In the genomic region with DNA sequence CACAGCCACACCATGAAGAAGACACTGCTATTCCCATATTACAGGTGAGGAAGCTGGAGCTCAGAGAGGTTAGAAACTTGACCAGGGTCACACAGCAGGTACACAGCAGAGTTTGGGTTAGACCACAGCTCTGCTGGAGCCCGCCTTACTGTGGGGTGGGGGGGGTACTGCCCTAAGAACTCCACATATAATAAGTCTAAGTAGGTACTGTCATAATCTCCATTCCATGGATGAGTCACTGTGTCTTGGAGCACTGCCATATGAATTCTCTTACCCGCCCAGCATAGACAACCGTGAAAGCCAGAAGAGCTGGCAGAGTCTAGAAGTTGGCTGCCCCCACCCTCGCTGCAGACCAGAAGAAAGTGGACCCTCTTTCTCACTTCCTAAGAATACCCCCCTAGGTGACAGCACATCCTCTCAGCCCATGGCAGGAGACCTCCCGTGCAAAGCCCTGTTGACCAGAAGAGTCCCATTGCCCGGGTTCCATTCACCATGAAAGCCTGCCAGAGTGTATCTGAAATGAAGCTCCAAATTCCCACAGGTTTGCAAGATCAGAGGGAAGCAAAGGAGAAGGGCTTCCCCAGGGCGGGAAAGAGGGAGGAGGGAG, we compare ENCODE assay signal across 7 cellular contexts. TPM values are rescaled to one million over a fixed set of nuclear protein-coding genes. Genes with fewer than 3 reads are reported as not detected.
DNase-seq lines count a peak whose midpoint lies in the region; ATAC-seq, FAIRE-seq and TF ChIP-seq lines count a peak whose summit lies in the region.

No MANE protein-coding gene starts in this region.

- no peaks in the 10 kb centered on the region for H4K20me1 ChIP-seq in H9 (ENCODE audit: control insufficient read depth, insufficient read depth, insufficient read length)

- no peaks in the 10 kb centered on the region for H3K23me2 ChIP-seq in H9 (ENCODE audit: insufficient read length, low read depth, low read length, poor library complexity, severe bottlenecking)

- POLR2A ChIA-PET in RWPE1 (lab: Yijun Ruan, JAX; ENCODE audit: low non-redundant PET) = interaction anchor here (0.5 kb wide), 1 partner anchor 378 kb away, joined by 4 read pairs; no protein-coding TSS in a partner anchor

- H3K18ac ChIP-seq in H9 (ENCODE audit: insufficient read length, low read depth, low read length) = no peak overlapping the region

- H2BK15ac ChIP-seq in H9 (ENCODE audit: low read depth, low read length) = no peak overlapping the region

- no peak overlapping the region for H3K27ac Mint-ChIP-seq in H9

- ATAC-seq in GM18519 (IDR thresholded peaks at IDR 0.05; ENCODE audit: low FRiP score, unreplicated experiment) = no peak
- ATAC-seq in GM19035 (IDR thresholded peaks at IDR 0.05; ENCODE audit: unreplicated experiment) = no peak

- H3K56ac ChIP-seq in H9 (ENCODE audit: insufficient read length, low read depth, low read length) = no peak overlapping the region

- no peak overlapping the region for H4K8ac ChIP-seq in H9 (replicated peaks; ENCODE audit: insufficient read length, low read depth, low read length)

- peak overlapping the region; percentile 16 for H2BK120ac ChIP-seq in H9 (ENCODE audit: low read depth, low read length, poor library complexity, severe bottlenecking)

- H3K4me1 Mint-ChIP-seq in H9 = peaks cover 4% of the 10 kb centered on the region in 2 experiments; a peak in 3 of 4 replicates

- peaks cover 0 to 3% of the 10 kb centered on the region in 2 experiments; a peak in 2 of 5 replicates for H3K9me3 Mint-ChIP-seq in H9

- no peak overlapping the region for H3T11ph ChIP-seq in H9 (ENCODE audit: low read length)

- H3K36me3 ChIP-seq in small intestine (ENCODE audit: control insufficient read depth in 2 of 2, insufficient read depth in 2 of 2, low read length in 2 of 2) = no peaks in the 10 kb centered on the region

- no peak overlapping the region for H4K5ac ChIP-seq in H9 (ENCODE audit: insufficient read length, low read depth, low read length)

- no peak overlapping the region for H3K9ac ChIP-seq in H9 (ENCODE audit: extremely low read depth, insufficient read length, low read length)

- H3K4me2 ChIP-seq in H9 (ENCODE audit: insufficient read depth, insufficient read length, low read length) = no peak overlapping the region

- H3K27me3 ChIP-seq in H9 (ENCODE audit: insufficient read depth, low read length) (no peaks in the 10 kb centered on the region; the same call in 1 of the 2 replicates), small intestine (ENCODE audit: control insufficient read depth in 2 of 2, insufficient read depth in 2 of 2, low read length in 2 of 2) (no peaks in the 10 kb centered on the region)

- no peaks in the 10 kb centered on the region for H3K79me2 ChIP-seq in H9 (ENCODE audit: insufficient read depth, low read length)

- WGBS in H9 (ENCODE audit: extremely low coverage, insufficient read length, low lambda C conversion rate) = no CpG with 5 or more reads among the region's 7 CpGs
- 39 to 75% (median 41%) methylated on average over 7 of the region's 7 CpGs for WGBS in small intestine, 3 donors

- DNase-seq in H9 = no peak
- DNase-seq in RWPE1 (ENCODE audit: low spot score) = peak; percentile 94
- DNase-seq in fibroblast of the aortic adventitia (ENCODE audit: low read depth) = peak; percentile 87
- peak; percentile 74 for DNase-seq in small intestine
- no peak for DNase-seq in activated naive CD4-positive, alpha-beta T cell treated with anti-CD3 and anti-CD28 coated beads, Interleukin-2, amount 50 U/mL, for 16 hours

- H3K79me1 ChIP-seq in H9 (ENCODE audit: insufficient read depth, low read depth, low read length, poor library complexity, severe bottlenecking) = no peaks in the 10 kb centered on the region

- peaks cover 17% of the 10 kb centered on the region for H3K27me3 Mint-ChIP-seq in H9 (ENCODE audit: low read depth)

- H3K4me1 ChIP-seq in H9 (ENCODE audit: insufficient read depth, low read length) (no peaks in the 10 kb centered on the region), small intestine (ENCODE audit: control insufficient read depth in 2 of 2, insufficient read depth in 1 of 2, low read depth in 1 of 2, low read length in 1 of 2) (no peaks in the 10 kb centered on the region)

- no peak overlapping the region for H3K14ac ChIP-seq in H9 (ENCODE audit: insufficient read depth, low read length)

- H2AFZ ChIP-seq in H9 (ENCODE audit: low read length) = no peak overlapping the region

- no peak overlapping the region for H2AK5ac ChIP-seq in H9 (ENCODE audit: insufficient read length, low read length)

- H3K36me3 Mint-ChIP-seq in H9 (ENCODE audit: insufficient read depth in 1 of 3, low read depth in 3 of 3) = no peaks in the 10 kb centered on the region; a peak in 1 of 7 replicates

- no peak overlapping the region for H2BK5ac ChIP-seq in H9 (ENCODE audit: insufficient read length, low read length)

- H3K23ac ChIP-seq in H9 (ENCODE audit: insufficient read length, low read depth, low read length) = no peak overlapping the region

- FAIRE-seq in small intestine (lab: Jason Lieb, UNC) = no peak

- H4K91ac ChIP-seq in H9 (ENCODE audit: insufficient read length, low read depth, low read length) = no peak overlapping the region

- H3K9me3 ChIP-seq in H9 (ENCODE audit: control insufficient read depth, low read depth, low read length) = no peaks in the 10 kb centered on the region
- no peaks in the 10 kb centered on the region for H3K9me3 ChIP-seq in small intestine (ENCODE audit: control insufficient read depth, low read depth)

- CTCF ChIA-PET in RWPE1 (lab: Yijun Ruan, JAX) = interaction anchor here (0.6 to 1.4 kb wide), 3 partner anchors 11 to 621 kb away, joined by 3 to 4 read pairs (median 4); no protein-coding TSS in a partner anchor

- TF ChIP-seq CTCF in H9 (conservative IDR thresholded peaks at IDR 0.05) (no peak), RWPE1 (conservative IDR thresholded peaks at IDR 0.05; ENCODE audit: low read depth) (no peak), fibroblast of the aortic adventitia (IDR thresholded peaks at IDR 0.05; ENCODE audit: insufficient read depth, low read length) (no peak)

- H3K4me3 ChIP-seq in fibroblast of the aortic adventitia (ENCODE audit: low read depth, low read length) = no peak overlapping the region
- H3K4me3 ChIP-seq in small intestine (ENCODE audit: low read depth in 1 of 2, low read length in 2 of 2) = no peak overlapping the region

- no peak overlapping the region for H2BK20ac ChIP-seq in H9 (ENCODE audit: low read depth, low read length, poor library complexity, severe bottlenecking)

- no peak overlapping the region for H3K27ac ChIP-seq in H9 (ENCODE audit: insufficient read length, low read depth, low read length)
- no peak overlapping the region for H3K27ac ChIP-seq in RWPE1
- no peak overlapping the region for H3K27ac ChIP-seq in small intestine (ENCODE audit: low read depth in 1 of 2, low read length in 1 of 2)

- H3K4ac ChIP-seq in H9 (ENCODE audit: low read depth, low read length) = no peak overlapping the region

- no peak overlapping the region for H3K4me3 Mint-ChIP-seq in H9

- H2BK12ac ChIP-seq in H9 (ENCODE audit: insufficient read length, low read depth, low read length) = no peak overlapping the region

RNA-seq across cellular contexts. Expression of a gene that starts 5.2 kb away (rescaled TPM):
- total RNA-seq in H9 (2021) (not detected in 2 replicates), fibroblast of the aortic adventitia (ENCODE audit: low replicate concordance) (not detected in 2 replicates)
- under 1 TPM in 1 of 3 donors, not detected in 2; 0.40 TPM for polyA plus RNA-seq in small intestine

RNA-seq across cellular contexts. Expression of a gene that starts 14.6 kb away (rescaled TPM):
- not detected in 2 replicates for total RNA-seq in H9 (2021)
- total RNA-seq in fibroblast of the aortic adventitia (ENCODE audit: low replicate concordance) = not detected in 2 replicates
- polyA plus RNA-seq in small intestine = under 1 TPM in 1 of 3 donors, not detected in 2; 0.01 TPM

RNA-seq across cellular contexts. Expression of a gene that starts 54.6 kb away (rescaled TPM):
- total RNA-seq in H9 (2021) = not detected in 2 replicates
- total RNA-seq in fibroblast of the aortic adventitia (ENCODE audit: low replicate concordance) = 0.36 and 1.1 TPM in 2 replicates
- 1 to 10 TPM in 2 of 3 donors, not detected in 1; 1.4 to 2.9 TPM for polyA plus RNA-seq in small intestine

Comparison
In these comparisons a context has a peak if more than half of its experiments do, and no peak if none do; other contexts are left out.
1. DNase-seq: peak in RWPE1 (single experiment), fibroblast of the aortic adventitia (single experiment) and small intestine (single experiment); none in H9 (single experiment) and activated naive CD4-positive, alpha-beta T cell treated with anti-CD3 and anti-CD28 coated beads, Interleukin-2, amount 50 U/mL, for 16 hours (single experiment).